In the genomic region with DNA sequence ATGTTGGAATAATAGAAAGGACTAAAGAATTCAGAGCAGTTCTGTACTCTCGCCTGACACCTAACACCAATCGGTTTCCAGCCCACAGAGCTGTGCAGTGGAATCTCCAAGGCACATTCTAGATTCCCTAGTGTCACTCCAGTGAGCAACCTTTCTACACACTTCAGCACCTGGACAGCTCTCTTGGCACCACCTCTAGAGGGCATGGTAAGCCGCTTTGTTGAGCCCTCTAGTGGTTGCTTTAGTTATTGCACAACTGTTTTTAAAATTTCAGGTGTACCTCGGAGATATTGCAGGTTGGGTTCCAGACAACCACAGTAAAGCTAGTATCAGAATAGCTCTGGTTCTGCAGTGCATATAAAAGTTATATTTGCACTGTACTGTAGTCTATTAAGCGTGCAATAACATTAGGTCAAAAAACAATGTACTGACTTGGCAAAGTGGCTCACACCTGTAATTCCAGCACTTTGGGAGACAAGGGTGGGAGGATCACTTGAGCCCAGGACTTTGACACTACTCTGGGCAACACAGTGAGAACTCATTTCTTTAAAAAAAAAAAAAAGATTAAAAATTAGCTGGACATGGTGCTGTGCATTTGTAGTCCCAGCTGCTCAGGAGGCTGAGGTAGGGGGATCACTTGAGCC, we compare ENCODE assay signal across 1 cellular context.
TF ChIP-seq lines count a peak whose summit lies in the region.

No MANE protein-coding gene starts in this region.

TF ChIP-seq in HepG2, 621 proteins besides CTCF, POLR2A, EP300 and RAD21 (continued from another document and continues in another):
- TF ChIP-seq, protein P1, sequence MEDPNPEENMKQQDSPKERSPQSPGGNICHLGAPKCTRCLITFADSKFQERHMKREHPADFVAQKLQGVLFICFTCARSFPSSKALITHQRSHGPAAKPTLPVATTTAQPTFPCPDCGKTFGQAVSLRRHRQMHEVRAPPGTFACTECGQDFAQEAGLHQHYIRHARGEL (CRISPR knock-in tag; IDR thresholded peaks at IDR 0.05): no peak
- TF ChIP-seq EZH2 (conservative IDR thresholded peaks at IDR 0.05; ENCODE audit: low read depth, low read length) (no peak), ZNF367 (CRISPR knock-in tag; IDR thresholded peaks at IDR 0.05; ENCODE audit: borderline replicate concordance) (no peak), ZNF33B (CRISPR knock-in tag; IDR thresholded peaks at IDR 0.05) (peak; percentile 88; the same call in 1 of the 2 replicates), MTA3 (CRISPR knock-in tag; IDR thresholded peaks at IDR 0.05) (no peak), MTF1 (CRISPR knock-in tag; IDR thresholded peaks at IDR 0.05) (peak; percentile 88), ZNF12 (CRISPR knock-in tag; IDR thresholded peaks at IDR 0.05) (peak; percentile 91), KLF16 (CRISPR knock-in tag; IDR thresholded peaks at IDR 0.05) (peak in 1 of 2 experiments; percentile 96; a peak in 2 of 4 replicates), BHLHE40 (IDR thresholded peaks at IDR 0.05; ENCODE audit: low read length) (no peak), IRF2 (CRISPR knock-in tag; IDR thresholded peaks at IDR 0.05) (peak; percentile 94), PAF1 (CRISPR knock-in tag; IDR thresholded peaks at IDR 0.05) (no peak), NR1H2 (CRISPR knock-in tag; IDR thresholded peaks at IDR 0.05; ENCODE audit: borderline replicate concordance, low read depth) (no peak), REXO4 (CRISPR knock-in tag; IDR thresholded peaks at IDR 0.05; ENCODE audit: borderline replicate concordance) (no peak), ZNF382 (CRISPR knock-in tag; IDR thresholded peaks at IDR 0.05; ENCODE audit: borderline replicate concordance) (no peak), ZBTB21 (CRISPR knock-in tag; IDR thresholded peaks at IDR 0.05) (peak; percentile 56; the same call in 1 of the 2 replicates), ZNF7 (CRISPR knock-in tag; IDR thresholded peaks at IDR 0.05) (peak; percentile 66), CBX2 (IDR thresholded peaks at IDR 0.05; ENCODE audit: low read depth, low read length) (no peak), CBX2 (CRISPR knock-in tag; IDR thresholded peaks at IDR 0.05; ENCODE audit: low read depth) (peak; percentile 67; the same call in 1 of the 2 replicates), MAFG (CRISPR knock-in tag; IDR thresholded peaks at IDR 0.05) (no peak)
- TF ChIP-seq, protein P2, sequence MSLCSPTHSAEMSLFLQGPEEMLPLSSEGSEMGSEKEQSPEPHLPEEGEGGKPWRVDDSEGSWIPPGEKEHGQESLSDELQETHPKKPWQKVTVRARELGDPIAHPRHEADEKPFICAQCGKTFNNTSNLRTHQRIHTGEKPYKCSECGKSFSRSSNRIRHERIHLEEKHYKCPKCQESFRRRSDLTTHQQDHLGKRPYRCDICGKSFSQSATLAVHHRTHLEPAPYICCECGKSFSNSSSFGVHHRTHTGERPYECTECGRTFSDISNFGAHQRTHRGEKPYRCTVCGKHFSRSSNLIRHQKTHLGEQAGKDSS (CRISPR knock-in tag; IDR thresholded peaks at IDR 0.05; ENCODE audit: borderline replicate concordance, low read depth): peak; percentile 87; the same call in 1 of the 2 replicates
- TF ChIP-seq, protein P3, sequence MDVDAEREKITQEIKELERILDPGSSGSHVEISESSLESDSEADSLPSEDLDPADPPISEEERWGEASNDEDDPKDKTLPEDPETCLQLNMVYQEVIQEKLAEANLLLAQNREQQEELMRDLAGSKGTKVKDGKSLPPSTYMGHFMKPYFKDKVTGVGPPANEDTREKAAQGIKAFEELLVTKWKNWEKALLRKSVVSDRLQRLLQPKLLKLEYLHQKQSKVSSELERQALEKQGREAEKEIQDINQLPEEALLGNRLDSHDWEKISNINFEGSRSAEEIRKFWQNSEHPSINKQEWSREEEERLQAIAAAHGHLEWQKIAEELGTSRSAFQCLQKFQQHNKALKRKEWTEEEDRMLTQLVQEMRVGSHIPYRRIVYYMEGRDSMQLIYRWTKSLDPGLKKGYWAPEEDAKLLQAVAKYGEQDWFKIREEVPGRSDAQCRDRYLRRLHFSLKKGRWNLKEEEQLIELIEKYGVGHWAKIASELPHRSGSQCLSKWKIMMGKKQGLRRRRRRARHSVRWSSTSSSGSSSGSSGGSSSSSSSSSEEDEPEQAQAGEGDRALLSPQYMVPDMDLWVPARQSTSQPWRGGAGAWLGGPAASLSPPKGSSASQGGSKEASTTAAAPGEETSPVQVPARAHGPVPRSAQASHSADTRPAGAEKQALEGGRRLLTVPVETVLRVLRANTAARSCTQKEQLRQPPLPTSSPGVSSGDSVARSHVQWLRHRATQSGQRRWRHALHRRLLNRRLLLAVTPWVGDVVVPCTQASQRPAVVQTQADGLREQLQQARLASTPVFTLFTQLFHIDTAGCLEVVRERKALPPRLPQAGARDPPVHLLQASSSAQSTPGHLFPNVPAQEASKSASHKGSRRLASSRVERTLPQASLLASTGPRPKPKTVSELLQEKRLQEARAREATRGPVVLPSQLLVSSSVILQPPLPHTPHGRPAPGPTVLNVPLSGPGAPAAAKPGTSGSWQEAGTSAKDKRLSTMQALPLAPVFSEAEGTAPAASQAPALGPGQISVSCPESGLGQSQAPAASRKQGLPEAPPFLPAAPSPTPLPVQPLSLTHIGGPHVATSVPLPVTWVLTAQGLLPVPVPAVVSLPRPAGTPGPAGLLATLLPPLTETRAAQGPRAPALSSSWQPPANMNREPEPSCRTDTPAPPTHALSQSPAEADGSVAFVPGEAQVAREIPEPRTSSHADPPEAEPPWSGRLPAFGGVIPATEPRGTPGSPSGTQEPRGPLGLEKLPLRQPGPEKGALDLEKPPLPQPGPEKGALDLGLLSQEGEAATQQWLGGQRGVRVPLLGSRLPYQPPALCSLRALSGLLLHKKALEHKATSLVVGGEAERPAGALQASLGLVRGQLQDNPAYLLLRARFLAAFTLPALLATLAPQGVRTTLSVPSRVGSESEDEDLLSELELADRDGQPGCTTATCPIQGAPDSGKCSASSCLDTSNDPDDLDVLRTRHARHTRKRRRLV (CRISPR knock-in tag; IDR thresholded peaks at IDR 0.05): 0 out of 2 replicates have a peak, but pooled peaks have one; percentile 37
- TF ChIP-seq, protein P4, sequence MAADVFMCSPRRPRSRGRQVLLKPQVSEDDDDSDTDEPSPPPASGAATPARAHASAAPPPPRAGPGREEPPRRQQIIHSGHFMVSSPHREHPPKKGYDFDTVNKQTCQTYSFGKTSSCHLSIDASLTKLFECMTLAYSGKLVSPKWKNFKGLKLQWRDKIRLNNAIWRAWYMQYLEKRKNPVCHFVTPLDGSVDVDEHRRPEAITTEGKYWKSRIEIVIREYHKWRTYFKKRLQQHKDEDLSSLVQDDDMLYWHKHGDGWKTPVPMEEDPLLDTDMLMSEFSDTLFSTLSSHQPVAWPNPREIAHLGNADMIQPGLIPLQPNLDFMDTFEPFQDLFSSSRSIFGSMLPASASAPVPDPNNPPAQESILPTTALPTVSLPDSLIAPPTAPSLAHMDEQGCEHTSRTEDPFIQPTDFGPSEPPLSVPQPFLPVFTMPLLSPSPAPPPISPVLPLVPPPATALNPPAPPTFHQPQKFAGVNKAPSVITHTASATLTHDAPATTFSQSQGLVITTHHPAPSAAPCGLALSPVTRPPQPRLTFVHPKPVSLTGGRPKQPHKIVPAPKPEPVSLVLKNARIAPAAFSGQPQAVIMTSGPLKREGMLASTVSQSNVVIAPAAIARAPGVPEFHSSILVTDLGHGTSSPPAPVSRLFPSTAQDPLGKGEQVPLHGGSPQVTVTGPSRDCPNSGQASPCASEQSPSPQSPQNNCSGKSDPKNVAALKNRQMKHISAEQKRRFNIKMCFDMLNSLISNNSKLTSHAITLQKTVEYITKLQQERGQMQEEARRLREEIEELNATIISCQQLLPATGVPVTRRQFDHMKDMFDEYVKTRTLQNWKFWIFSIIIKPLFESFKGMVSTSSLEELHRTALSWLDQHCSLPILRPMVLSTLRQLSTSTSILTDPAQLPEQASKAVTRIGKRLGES (CRISPR knock-in tag; IDR thresholded peaks at IDR 0.05; ENCODE audit: borderline replicate concordance): peak; percentile 90; the same call in 1 of the 2 replicates
- TF ChIP-seq, protein P5, sequence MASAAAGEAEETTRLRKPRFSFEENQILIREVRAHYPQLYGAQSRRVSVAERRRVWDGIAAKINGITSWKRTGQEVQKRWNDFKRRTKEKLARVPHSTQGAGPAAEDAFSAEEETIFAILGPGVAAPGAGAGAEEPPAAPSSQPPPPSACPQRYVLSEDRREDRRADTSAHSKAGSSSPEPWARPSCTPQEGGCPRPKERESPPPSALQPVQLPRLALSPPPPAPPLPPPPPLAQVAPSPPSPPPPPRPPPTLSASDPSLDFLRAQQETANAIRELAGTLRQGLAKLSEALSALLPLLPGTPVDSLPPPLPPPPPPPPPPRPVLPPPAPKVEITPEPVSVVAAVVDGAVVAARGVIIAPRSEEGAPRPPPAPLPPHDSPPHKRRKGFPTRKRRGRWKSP (CRISPR knock-in tag; IDR thresholded peaks at IDR 0.05): peak; percentile 74; the same call in 1 of the 2 replicates
- TF ChIP-seq, protein P6, sequence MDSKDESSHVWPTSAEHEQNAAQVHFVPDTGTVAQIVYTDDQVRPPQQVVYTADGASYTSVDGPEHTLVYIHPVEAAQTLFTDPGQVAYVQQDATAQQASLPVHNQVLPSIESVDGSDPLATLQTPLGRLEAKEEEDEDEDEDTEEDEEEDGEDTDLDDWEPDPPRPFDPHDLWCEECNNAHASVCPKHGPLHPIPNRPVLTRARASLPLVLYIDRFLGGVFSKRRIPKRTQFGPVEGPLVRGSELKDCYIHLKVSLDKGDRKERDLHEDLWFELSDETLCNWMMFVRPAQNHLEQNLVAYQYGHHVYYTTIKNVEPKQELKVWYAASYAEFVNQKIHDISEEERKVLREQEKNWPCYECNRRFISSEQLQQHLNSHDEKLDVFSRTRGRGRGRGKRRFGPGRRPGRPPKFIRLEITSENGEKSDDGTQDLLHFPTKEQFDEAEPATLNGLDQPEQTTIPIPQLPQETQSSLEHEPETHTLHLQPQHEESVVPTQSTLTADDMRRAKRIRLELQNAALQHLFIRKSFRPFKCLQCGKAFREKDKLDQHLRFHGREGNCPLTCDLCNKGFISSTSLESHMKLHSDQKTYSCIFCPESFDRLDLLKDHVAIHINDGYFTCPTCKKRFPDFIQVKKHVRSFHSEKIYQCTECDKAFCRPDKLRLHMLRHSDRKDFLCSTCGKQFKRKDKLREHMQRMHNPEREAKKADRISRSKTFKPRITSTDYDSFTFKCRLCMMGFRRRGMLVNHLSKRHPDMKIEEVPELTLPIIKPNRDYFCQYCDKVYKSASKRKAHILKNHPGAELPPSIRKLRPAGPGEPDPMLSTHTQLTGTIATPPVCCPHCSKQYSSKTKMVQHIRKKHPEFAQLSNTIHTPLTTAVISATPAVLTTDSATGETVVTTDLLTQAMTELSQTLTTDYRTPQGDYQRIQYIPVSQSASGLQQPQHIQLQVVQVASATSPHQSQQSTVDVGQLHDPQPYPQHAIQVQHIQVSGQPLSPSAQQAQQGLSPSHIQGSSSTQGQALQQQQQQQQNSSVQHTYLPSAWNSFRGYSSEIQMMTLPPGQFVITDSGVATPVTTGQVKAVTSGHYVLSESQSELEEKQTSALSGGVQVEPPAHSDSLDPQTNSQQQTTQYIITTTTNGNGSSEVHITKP (CRISPR knock-in tag; IDR thresholded peaks at IDR 0.05; ENCODE audit: low read depth): peak; percentile 74
- TF ChIP-seq, protein P7, sequence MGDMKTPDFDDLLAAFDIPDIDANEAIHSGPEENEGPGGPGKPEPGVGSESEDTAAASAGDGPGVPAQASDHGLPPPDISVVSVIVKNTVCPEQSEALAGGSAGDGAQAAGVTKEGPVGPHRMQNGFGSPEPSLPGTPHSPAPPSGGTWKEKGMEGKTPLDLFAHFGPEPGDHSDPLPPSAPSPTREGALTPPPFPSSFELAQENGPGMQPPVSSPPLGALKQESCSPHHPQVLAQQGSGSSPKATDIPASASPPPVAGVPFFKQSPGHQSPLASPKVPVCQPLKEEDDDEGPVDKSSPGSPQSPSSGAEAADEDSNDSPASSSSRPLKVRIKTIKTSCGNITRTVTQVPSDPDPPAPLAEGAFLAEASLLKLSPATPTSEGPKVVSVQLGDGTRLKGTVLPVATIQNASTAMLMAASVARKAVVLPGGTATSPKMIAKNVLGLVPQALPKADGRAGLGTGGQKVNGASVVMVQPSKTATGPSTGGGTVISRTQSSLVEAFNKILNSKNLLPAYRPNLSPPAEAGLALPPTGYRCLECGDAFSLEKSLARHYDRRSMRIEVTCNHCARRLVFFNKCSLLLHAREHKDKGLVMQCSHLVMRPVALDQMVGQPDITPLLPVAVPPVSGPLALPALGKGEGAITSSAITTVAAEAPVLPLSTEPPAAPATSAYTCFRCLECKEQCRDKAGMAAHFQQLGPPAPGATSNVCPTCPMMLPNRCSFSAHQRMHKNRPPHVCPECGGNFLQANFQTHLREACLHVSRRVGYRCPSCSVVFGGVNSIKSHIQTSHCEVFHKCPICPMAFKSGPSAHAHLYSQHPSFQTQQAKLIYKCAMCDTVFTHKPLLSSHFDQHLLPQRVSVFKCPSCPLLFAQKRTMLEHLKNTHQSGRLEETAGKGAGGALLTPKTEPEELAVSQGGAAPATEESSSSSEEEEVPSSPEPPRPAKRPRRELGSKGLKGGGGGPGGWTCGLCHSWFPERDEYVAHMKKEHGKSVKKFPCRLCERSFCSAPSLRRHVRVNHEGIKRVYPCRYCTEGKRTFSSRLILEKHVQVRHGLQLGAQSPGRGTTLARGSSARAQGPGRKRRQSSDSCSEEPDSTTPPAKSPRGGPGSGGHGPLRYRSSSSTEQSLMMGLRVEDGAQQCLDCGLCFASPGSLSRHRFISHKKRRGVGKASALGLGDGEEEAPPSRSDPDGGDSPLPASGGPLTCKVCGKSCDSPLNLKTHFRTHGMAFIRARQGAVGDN (CRISPR knock-in tag; IDR thresholded peaks at IDR 0.05): no peak
- TF ChIP-seq, protein P8, sequence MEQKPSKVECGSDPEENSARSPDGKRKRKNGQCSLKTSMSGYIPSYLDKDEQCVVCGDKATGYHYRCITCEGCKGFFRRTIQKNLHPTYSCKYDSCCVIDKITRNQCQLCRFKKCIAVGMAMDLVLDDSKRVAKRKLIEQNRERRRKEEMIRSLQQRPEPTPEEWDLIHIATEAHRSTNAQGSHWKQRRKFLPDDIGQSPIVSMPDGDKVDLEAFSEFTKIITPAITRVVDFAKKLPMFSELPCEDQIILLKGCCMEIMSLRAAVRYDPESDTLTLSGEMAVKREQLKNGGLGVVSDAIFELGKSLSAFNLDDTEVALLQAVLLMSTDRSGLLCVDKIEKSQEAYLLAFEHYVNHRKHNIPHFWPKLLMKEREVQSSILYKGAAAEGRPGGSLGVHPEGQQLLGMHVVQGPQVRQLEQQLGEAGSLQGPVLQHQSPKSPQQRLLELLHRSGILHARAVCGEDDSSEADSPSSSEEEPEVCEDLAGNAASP (CRISPR knock-in tag; IDR thresholded peaks at IDR 0.05; ENCODE audit: borderline replicate concordance): peak; percentile 91
